In genomic region chr18:8052237-8052701, GRCh38 we compare ENCODE assay signal across 12 cellular contexts.
A peak's percentile ranks its signal among the peaks of the same experiment; 100 is the strongest.
DNase-seq lines count a peak whose midpoint lies in the region; ATAC-seq and TF ChIP-seq lines count a peak whose summit lies in the region.
"Had no signal": no experiment of that assay in that cellular context is flagged by ENCODE, and none has a peak within 500 bp of the region (broad histone marks: within the 10 kb centered on the region; RNA-seq: fewer than 3 reads in every experiment).

No MANE protein-coding gene starts in this region.

- ATAC-seq in HG03280 (IDR thresholded peaks at IDR 0.05; ENCODE audit: unreplicated experiment) (no peak), GM21447 (IDR thresholded peaks at IDR 0.05; ENCODE audit: unreplicated experiment) (no peak)

- no peak overlapping the region for H3K27ac ChIP-seq in 22Rv1

- DNase-seq in GM12865 (ENCODE audit: low read depth) (peak; percentile 11), NCI-H226 (peak; percentile 5), epithelial cell of proximal tubule (ENCODE audit: low read depth) (no peak), GM19240 (ENCODE audit: insufficient read length, low spot score) (no peak), nucleus accumbens (lab: John Stamatoyannopoulos, UW) (no peak)
- DNase-seq: activated CD4-positive, alpha-beta T cell treated with anti-CD3 and anti-CD28 coated beads for 48 hours; EL; NCI-H2107; stimulated activated CD4-positive, alpha-beta T cell treated with anti-CD3 and anti-CD28 coated beads, Interleukin-4, amount 100 ng/mL, for 1 hour had no signal

- TF ChIP-seq CTCF in 22Rv1 (IDR thresholded peaks at IDR 0.05) (peak; percentile 15; the same call in 1 of the 2 replicates), GM12865 (IDR thresholded peaks at IDR 0.05; ENCODE audit: insufficient read depth, low read depth, low read length, missing control alignments) (no peak), epithelial cell of proximal tubule (conservative IDR thresholded peaks at IDR 0.05; ENCODE audit: low read depth, low read length) (peak; percentile 21)

- no peak overlapping the region for H3K4me3 ChIP-seq in GM12865 (ENCODE audit: low read depth, low read length)
- H3K4me3 ChIP-seq in epithelial cell of proximal tubule (ENCODE audit: low read depth, low read length), result no peak overlapping the region

Comparison
In these comparisons a context has a peak if more than half of its experiments do, and no peak if none do; other contexts are left out.
1. DNase-seq: peak in GM12865 (single experiment) and NCI-H226 (single experiment); none in epithelial cell of proximal tubule (single experiment), GM19240 (single experiment) and nucleus accumbens (0 of 56).